In genomic region chr3:19898725-19899124, GRCh38 we compare ENCODE assay signal across 1 cellular context.
TF ChIP-seq lines count a peak whose summit lies in the region.

No MANE protein-coding gene starts in this region.

TF ChIP-seq in IMR-90, 13 proteins besides CTCF, POLR2A, EP300 and RAD21 (continued from another document):
- no peak for TF ChIP-seq USF2 (IDR thresholded peaks at IDR 0.05; ENCODE audit: low read depth, low read length)
- TF ChIP-seq RFX5 (IDR thresholded peaks at IDR 0.05; ENCODE audit: low read depth, low read length): no peak
- TF ChIP-seq MAFK (IDR thresholded peaks at IDR 0.05; ENCODE audit: low read depth, low read length): no peak
- no peak for TF ChIP-seq SMC3 (IDR thresholded peaks at IDR 0.05; ENCODE audit: low read depth, low read length)
- no peak for TF ChIP-seq MXI1 (IDR thresholded peaks at IDR 0.05; ENCODE audit: borderline replicate concordance, low read depth, low read length)
- TF ChIP-seq MAZ (IDR thresholded peaks at IDR 0.05; ENCODE audit: borderline replicate concordance, low read depth, low read length): no peak
- no peak for TF ChIP-seq FOS (IDR thresholded peaks at IDR 0.05; ENCODE audit: low read depth, low read length)
